8 cellular contexts compared by ENCODE assay signal in genomic region chr14:102317564-102318248, GRCh38. TPM values are rescaled to one million over a fixed set of nuclear protein-coding genes. Genes with fewer than 3 reads are reported as not detected.
DNase-seq lines count a peak whose midpoint lies in the region; ATAC-seq and TF ChIP-seq lines count a peak whose summit lies in the region.

No MANE protein-coding gene starts in this region.

- peak overlapping the region; percentile 90 for H3K27ac Mint-ChIP-seq in activated CD8-positive, alpha-beta memory T cell treated with anti-CD3 and anti-CD28 coated beads, Interleukin-2, amount 10 ng/mL, durations not matched to agents 7 days and 5 days

- H3K4me3 Mint-ChIP-seq in activated CD8-positive, alpha-beta memory T cell treated with anti-CD3 and anti-CD28 coated beads, Interleukin-2, amount 10 ng/mL, durations not matched to agents 7 days and 5 days: peak overlapping the region; percentile 79

- no peaks in the 10 kb centered on the region for H3K9me3 ChIP-seq in prostate gland

- no peaks in the 10 kb centered on the region for H3K9me3 Mint-ChIP-seq in activated CD8-positive, alpha-beta memory T cell treated with anti-CD3 and anti-CD28 coated beads, Interleukin-2, amount 10 ng/mL, durations not matched to agents 7 days and 5 days (ENCODE audit: low read depth)

- TF ChIP-seq CTCF in prostate gland (IDR thresholded peaks at IDR 0.05): no peak
- TF ChIP-seq CTCF in lower leg skin (IDR thresholded peaks at IDR 0.05): no peak

- intact Hi-C loops in Right ventricle myocardium superior (cut with DNase I) (no loop called here), prostate gland (cut with DNase I) (loop anchor here (5.0 to 10.0 kb wide), 2 partner anchors 230 to 353 kb away; partner anchors contain the start of genes DYNC1H1 and HSP90AA1), lower leg skin (cut with DNase I; ENCODE audit: low total_unique reads) (loop anchor here (10.0 kb wide), 1 partner anchor 353 kb away; the partner anchor contains the start of gene DYNC1H1)

- H3K27me3 Mint-ChIP-seq in activated CD8-positive, alpha-beta memory T cell treated with anti-CD3 and anti-CD28 coated beads, Interleukin-2, amount 10 ng/mL, durations not matched to agents 7 days and 5 days: no peaks in the 10 kb centered on the region

- no peaks in the 10 kb centered on the region for H3K36me3 ChIP-seq in prostate gland

- WGBS in prostate gland: 37% methylated on average over 12 of the region's 12 CpGs
- 35 to 43% methylated on average over 12 of the region's 12 CpGs for WGBS in lower leg skin, 2 donors

- H3K4me3 ChIP-seq in prostate gland: peak overlapping the region; percentile 33 to 43
- H3K4me3 ChIP-seq in lower leg skin (ENCODE audit: low read depth, poor library complexity, severe bottlenecking): no peak overlapping the region

- TF ChIP-seq POLR2A in prostate gland (IDR thresholded peaks at IDR 0.05) (no peak), lower leg skin (IDR thresholded peaks at IDR 0.05) (no peak)

- H3K36me3 Mint-ChIP-seq in activated CD8-positive, alpha-beta memory T cell treated with anti-CD3 and anti-CD28 coated beads, Interleukin-2, amount 10 ng/mL, durations not matched to agents 7 days and 5 days: no peaks in the 10 kb centered on the region

- H3K27ac ChIP-seq in prostate gland: peak overlapping the region; percentile 73 to 82

- ATAC-seq in activated CD8-positive, alpha-beta memory T cell treated with anti-CD3 and anti-CD28 coated beads, Interleukin-2, amount 10 ng/mL, durations not matched to agents 7 days and 5 days: no peak
- peak; percentile 48 for ATAC-seq in Right ventricle myocardium superior (ENCODE audit: poor library complexity)
- ATAC-seq in activated CD4-positive, CD25-positive, alpha-beta regulatory T cell treated with anti-CD3 and anti-CD28 coated beads, Interleukin-2, amount 50 U/mL, for 24 hours: no peak

- DNase-seq in activated CD8-positive, alpha-beta memory T cell treated with anti-CD3 and anti-CD28 coated beads, Interleukin-2, amount 10 ng/mL, durations not matched to agents 7 days and 5 days: peak; percentile 67
- no peak for DNase-seq in activated CD8-positive, alpha-beta memory T cell treated with anti-CD3 and anti-CD28 coated beads, Interleukin-2, amount 50 U/mL, for 4 hours
- DNase-seq in NCI-H1930 (lab: John Stamatoyannopoulos, UW): peak; percentile 38 to 56
- peak; percentile 45 to 53 for DNase-seq in activated T-cell treated with anti-CD3 and anti-CD28 coated beads, Interleukin-2, amount 50 U/mL, for 48 hours
- DNase-seq in Right ventricle myocardium superior: no peak
- DNase-seq in prostate gland (ENCODE audit: low spot score): no peak
- DNase-seq in lower leg skin (ENCODE audit: low spot score in 2 of 2): no peak

- peaks cover 7% of the 10 kb centered on the region for H3K4me1 ChIP-seq in prostate gland (replicated peaks)

- no peaks in the 10 kb centered on the region for H3K27me3 ChIP-seq in prostate gland (replicated peaks; ENCODE audit: insufficient read depth)

- H3K4me1 Mint-ChIP-seq in activated CD8-positive, alpha-beta memory T cell treated with anti-CD3 and anti-CD28 coated beads, Interleukin-2, amount 10 ng/mL, durations not matched to agents 7 days and 5 days: peaks cover 65% of the 10 kb centered on the region

- CTCF ChIA-PET in activated CD8-positive, alpha-beta memory T cell treated with anti-CD3 and anti-CD28 coated beads, Interleukin-2, amount 10 ng/mL, durations not matched to agents 7 days and 5 days (lab: Charles Lee): interaction anchor here (0.6 to 4.9 kb wide), 22 partner anchors 9 to 596 kb away, joined by 3 to 29 read pairs (median 4); partner anchors contain the start of genes CINP, DYNC1H1, HSP90AA1 and MOK

RNA-seq across cellular contexts. Expression of gene ZNF839, which starts 1.8 kb away (rescaled TPM):
- total RNA-seq in activated CD8-positive, alpha-beta memory T cell treated with anti-CD3 and anti-CD28 coated beads, Interleukin-2, amount 10 ng/mL, durations not matched to agents 7 days and 5 days: 10 to 100 TPM; 11.9 to 13.5 TPM
- total RNA-seq in Right ventricle myocardium superior: 7.8 TPM
- total RNA-seq in prostate gland: 10 to 100 TPM; 11.7 to 33.8 TPM
- total RNA-seq in lower leg skin: 10 to 100 TPM; 10.7 to 15.2 (median 13.6) TPM

RNA-seq across cellular contexts. Expression of gene MOK, which starts 12.7 kb away (rescaled TPM):
- total RNA-seq in activated CD8-positive, alpha-beta memory T cell treated with anti-CD3 and anti-CD28 coated beads, Interleukin-2, amount 10 ng/mL, durations not matched to agents 7 days and 5 days: 1 to 10 TPM; 3.2 to 3.6 TPM
- 10.8 TPM for total RNA-seq in Right ventricle myocardium superior
- total RNA-seq in prostate gland: 10 to 100 TPM; 17.8 to 95.5 TPM
- total RNA-seq in lower leg skin: 10 to 100 TPM in 2 of 4 donors, 1 to 10 TPM in 2; 2.1 to 12.2 (median 7.8) TPM

RNA-seq across cellular contexts. Expression of gene CINP, which starts 45.0 kb away (rescaled TPM):
- 10 to 100 TPM; 34.1 to 38.9 TPM for total RNA-seq in activated CD8-positive, alpha-beta memory T cell treated with anti-CD3 and anti-CD28 coated beads, Interleukin-2, amount 10 ng/mL, durations not matched to agents 7 days and 5 days
- total RNA-seq in Right ventricle myocardium superior (36.0 TPM), prostate gland (10 to 100 TPM; 36.2 to 40.8 TPM), lower leg skin (10 to 100 TPM; 16.9 to 34.2 (median 27.3) TPM)

RNA-seq across cellular contexts. Expression of gene TECPR2, which starts 45.0 kb away (rescaled TPM):
- 10 to 100 TPM; 10.3 to 13.1 TPM for total RNA-seq in activated CD8-positive, alpha-beta memory T cell treated with anti-CD3 and anti-CD28 coated beads, Interleukin-2, amount 10 ng/mL, durations not matched to agents 7 days and 5 days
- total RNA-seq in Right ventricle myocardium superior (21.3 TPM), prostate gland (10 to 100 TPM; 12.9 to 45.0 TPM), lower leg skin (10 to 100 TPM; 10.8 to 37.8 (median 17.8) TPM)

Comparison
In these comparisons a context has a peak if more than half of its experiments do, and no peak if none do; other contexts are left out.
1. DNase-seq: peak in activated CD8-positive, alpha-beta memory T cell treated with anti-CD3 and anti-CD28 coated beads, Interleukin-2, amount 10 ng/mL, durations not matched to agents 7 days and 5 days (single experiment), NCI-H1930 (2 of 2) and activated T-cell treated with anti-CD3 and anti-CD28 coated beads, Interleukin-2, amount 50 U/mL, for 48 hours (2 of 2); none in activated CD8-positive, alpha-beta memory T cell treated with anti-CD3 and anti-CD28 coated beads, Interleukin-2, amount 50 U/mL, for 4 hours (single experiment), Right ventricle myocardium superior (single experiment), prostate gland (single experiment) and lower leg skin (0 of 2).